ENCODE assay signal across 13 cellular contexts in the genomic region with DNA sequence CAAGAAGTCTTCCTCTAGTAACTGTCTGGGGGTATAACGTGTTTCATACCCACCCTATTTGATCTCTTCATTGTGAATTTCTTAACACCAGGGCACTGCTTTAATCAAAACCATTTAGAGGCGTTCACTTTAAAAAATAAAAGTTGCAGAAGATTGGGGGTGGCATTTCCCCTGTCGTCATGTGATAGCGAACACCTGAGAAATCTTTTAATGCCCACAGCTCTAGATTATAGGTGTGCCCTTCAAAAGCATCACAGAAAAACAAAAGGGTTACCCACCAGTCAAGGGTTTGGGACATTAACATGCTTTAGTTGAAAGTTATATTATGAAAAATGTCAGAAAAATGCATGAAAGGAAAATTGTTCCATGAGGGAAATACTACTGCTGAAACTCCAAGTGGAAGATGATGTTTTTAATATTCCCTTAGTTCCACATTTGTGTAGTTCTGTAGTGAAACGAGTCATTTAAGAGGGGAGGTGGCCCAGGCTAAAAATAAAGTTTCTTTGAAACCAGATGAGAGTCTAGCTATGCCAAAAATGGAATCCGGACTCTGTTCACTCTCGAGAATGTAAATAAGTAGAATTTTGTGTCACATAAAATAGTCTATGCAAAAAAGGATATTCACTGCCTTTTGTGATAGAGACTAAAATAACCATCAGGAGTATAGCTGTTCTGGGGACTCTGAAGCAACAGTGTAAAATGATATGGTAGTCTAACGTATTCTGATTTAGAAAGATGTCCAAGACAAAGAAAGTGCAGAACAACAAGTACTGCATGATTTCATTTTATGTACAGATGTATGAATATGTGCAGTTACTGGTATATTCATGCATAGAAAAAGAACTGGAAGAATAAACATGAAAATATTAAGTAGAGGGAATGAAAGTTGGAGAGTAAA. TPM values are rescaled to one million over a fixed set of nuclear protein-coding genes. Genes with fewer than 3 reads are reported as not detected.
DNase-seq lines count a peak whose midpoint lies in the region; ATAC-seq, FAIRE-seq and TF ChIP-seq lines count a peak whose summit lies in the region.
"Had no signal": no experiment of that assay in that cellular context is flagged by ENCODE, and none has a peak within 500 bp of the region (broad histone marks: within the 10 kb centered on the region; RNA-seq: fewer than 3 reads in every experiment).

No MANE protein-coding gene starts in this region.

- no peak overlapping the region for H3K27ac ChIP-seq in mesenchymal stem cell (ENCODE audit: low read length, poor library complexity, severe bottlenecking)
- H3K27ac ChIP-seq: thoracic aorta had no signal

- no peak overlapping the region for H4K91ac ChIP-seq in mesenchymal stem cell (ENCODE audit: low read length)

- intact Hi-C loops in CD14-positive monocyte (cut with micrococcal nuclease), result no loop called here

- no peak overlapping the region for H2BK120ac ChIP-seq in mesenchymal stem cell (ENCODE audit: low read depth, low read length)

- H3K23ac ChIP-seq in mesenchymal stem cell (ENCODE audit: low read length in 2 of 2), result no peak overlapping the region

- H3K4me1 ChIP-seq in mesenchymal stem cell (ENCODE audit: control insufficient read depth, insufficient read depth, low read depth, low read length), result no peaks in the 10 kb centered on the region

- no peak overlapping the region for H4K8ac ChIP-seq in mesenchymal stem cell (ENCODE audit: low read length)

- H3K18ac ChIP-seq in mesenchymal stem cell (ENCODE audit: low read depth in 1 of 2, low read length in 2 of 2), result no peak overlapping the region

- TF ChIP-seq CTCF in CD14-positive monocyte (IDR thresholded peaks at IDR 0.05), result no peak
- no peak for TF ChIP-seq CTCF in nephron progenitor cell (IDR thresholded peaks at IDR 0.05)

- no peak overlapping the region for H2BK12ac ChIP-seq in mesenchymal stem cell (ENCODE audit: low read length in 2 of 2)

- H3K79me1 ChIP-seq in mesenchymal stem cell (replicated peaks; ENCODE audit: low read length, poor library complexity, severe bottlenecking), result peaks cover 18% of the 10 kb centered on the region

- H3K4ac ChIP-seq in mesenchymal stem cell (ENCODE audit: low read depth in 1 of 2, low read length in 2 of 2), result no peak overlapping the region

- peak overlapping the region; percentile 29 for H3K9ac ChIP-seq in mesenchymal stem cell (ENCODE audit: low read length)

- H3K27me3 Mint-ChIP-seq in CD14-positive monocyte (ENCODE audit: low read depth in 3 of 3) (peaks cover 0 to 2% (median 0%) of the 10 kb centered on the region in 3 donors), nephron progenitor cell (ENCODE audit: low read depth, poor library complexity) (no peaks in the 10 kb centered on the region)
- H3K27me3 Mint-ChIP-seq: activated CD4-positive, alpha-beta T cell treated with anti-CD3 and anti-CD28 coated beads for 36 hours had no signal

- peak; percentile 71 for FAIRE-seq in GM18507 (lab: Jason Lieb, UNC)

- H2AK5ac ChIP-seq in mesenchymal stem cell (ENCODE audit: low read length, severe bottlenecking), result no peak overlapping the region

- H3K27me3 ChIP-seq in mesenchymal stem cell (ENCODE audit: control insufficient read depth in 1 of 2, insufficient read depth in 1 of 2, low read length in 2 of 2), result no peaks in the 10 kb centered on the region

- no peak overlapping the region for H3K4me3 ChIP-seq in mesenchymal stem cell (ENCODE audit: insufficient read depth in 1 of 2, low read depth in 1 of 2, low read length in 2 of 2)
- H3K4me3 ChIP-seq: thoracic aorta had no signal

- H3K36me3 Mint-ChIP-seq in CD14-positive monocyte (peaks cover 60 to 67% of the 10 kb centered on the region in 2 donors), nephron progenitor cell (ENCODE audit: low read depth) (peaks cover 10% of the 10 kb centered on the region)

- H2BK5ac ChIP-seq in mesenchymal stem cell (ENCODE audit: low read depth, low read length, poor library complexity, severe bottlenecking), result no peak overlapping the region

- no peak for DNase-seq in GM18507 (ENCODE audit: extremely low spot score, insufficient read length, low read depth)
- DNase-seq in mesenchymal stem cell, result no peak
- no peak for DNase-seq in CD14-positive monocyte (ENCODE audit: low spot score)
- DNase-seq in NCI-H146 treated with DMSO at 0.1 percent for 48 hours (lab: John Stamatoyannopoulos, UW; ENCODE audit: unreplicated experiment), result no peak
- DNase-seq in amniotic stem cell (lab: John Stamatoyannopoulos, UW), result no peak
- no peak for DNase-seq in nephron progenitor cell
- DNase-seq: activated CD4-positive, alpha-beta T cell treated with anti-CD3 and anti-CD28 coated beads for 36 hours; amygdala; CD8-positive, alpha-beta T cell; erythroblast had no signal

- H3K4me1 Mint-ChIP-seq in CD14-positive monocyte (peaks cover 13% of the 10 kb centered on the region), nephron progenitor cell (no peaks in the 10 kb centered on the region)
- H3K4me1 Mint-ChIP-seq: activated CD4-positive, alpha-beta T cell treated with anti-CD3 and anti-CD28 coated beads for 36 hours had no signal

- H2AFZ ChIP-seq in mesenchymal stem cell (ENCODE audit: low read depth, low read length), result no peak overlapping the region

- no peaks in the 10 kb centered on the region for H3K9me3 ChIP-seq in mesenchymal stem cell (ENCODE audit: control insufficient read depth, low read length)
- H3K9me3 ChIP-seq: thoracic aorta had no signal

- H2BK15ac ChIP-seq in mesenchymal stem cell (ENCODE audit: low read depth, poor library complexity, severe bottlenecking), result no peak overlapping the region

- peaks cover 4 to 58% of the 10 kb centered on the region in 2 experiments for H3K36me3 ChIP-seq in mesenchymal stem cell (ENCODE audit: control insufficient read depth in 1 of 2, insufficient read depth in 2 of 2, low read depth in 1 of 2, low read length in 2 of 2)
- H3K36me3 ChIP-seq: thoracic aorta had no signal

- no peaks in the 10 kb centered on the region for H3K9me3 Mint-ChIP-seq in CD14-positive monocyte
- no peaks in the 10 kb centered on the region for H3K9me3 Mint-ChIP-seq in nephron progenitor cell
- H3K9me3 Mint-ChIP-seq: CD8-positive, alpha-beta T cell had no signal

- H3K4me3 Mint-ChIP-seq in CD14-positive monocyte, result no peak overlapping the region
- H3K4me3 Mint-ChIP-seq in nephron progenitor cell, result no peak overlapping the region
- H3K4me3 Mint-ChIP-seq: activated CD4-positive, alpha-beta T cell treated with anti-CD3 and anti-CD28 coated beads for 36 hours; CD8-positive, alpha-beta T cell had no signal

- H3K14ac ChIP-seq in mesenchymal stem cell (ENCODE audit: low read length in 2 of 2), result no peak overlapping the region

- H3K27ac Mint-ChIP-seq in CD14-positive monocyte, result peak overlapping the region in 1 of 7 donors; percentile 29
- H3K27ac Mint-ChIP-seq in nephron progenitor cell, result no peak overlapping the region
- H3K27ac Mint-ChIP-seq: activated CD4-positive, alpha-beta T cell treated with anti-CD3 and anti-CD28 coated beads for 36 hours had no signal

- ATAC-seq in GM21526 (IDR thresholded peaks at IDR 0.05; ENCODE audit: low FRiP score, unreplicated experiment) (peak; percentile 66), HG03439 (IDR thresholded peaks at IDR 0.05; ENCODE audit: unreplicated experiment) (peak; percentile 50)
- ATAC-seq: activated CD4-positive, alpha-beta T cell treated with anti-CD3 and anti-CD28 coated beads for 36 hours; CD8-positive, alpha-beta T cell had no signal

- no peak overlapping the region for H3K4me2 ChIP-seq in mesenchymal stem cell (ENCODE audit: low read length, poor library complexity, severe bottlenecking)

- 81% methylated on average over 6 of the region's 8 CpGs for WGBS in mesenchymal stem cell

RNA-seq across cellular contexts. Expression of a gene that starts 32.3 kb away (rescaled TPM):
- polyA plus RNA-seq in mesenchymal stem cell (2013, experiment 1 of 2), result 2.4 TPM
- polyA plus RNA-seq in mesenchymal stem cell (2013, experiment 2 of 2), result 2.2 TPM
- 1 to 10 TPM; 3.7 to 4.0 TPM for polyA plus RNA-seq in CD14-positive monocyte

RNA-seq across cellular contexts. Expression of a gene that starts 32.4 kb away (rescaled TPM):
- polyA plus RNA-seq in mesenchymal stem cell (2013, experiment 1 of 2), result 174 TPM
- 178 TPM for polyA plus RNA-seq in mesenchymal stem cell (2013, experiment 2 of 2)
- 10 to 100 TPM; 13.9 to 14.1 TPM for polyA plus RNA-seq in CD14-positive monocyte

RNA-seq across cellular contexts. Expression of a gene that starts 42.1 kb away (rescaled TPM):
- polyA plus RNA-seq in mesenchymal stem cell (2013, experiment 1 of 2), result 21.3 TPM
- 21.4 TPM for polyA plus RNA-seq in mesenchymal stem cell (2013, experiment 2 of 2)
- polyA plus RNA-seq in CD14-positive monocyte, result 10 to 100 TPM; 33.2 to 36.0 TPM

RNA-seq across cellular contexts. Expression of a gene that starts 42.3 kb away (rescaled TPM):
- polyA plus RNA-seq in mesenchymal stem cell (2013, experiment 1 of 2), result 8.3 TPM
- polyA plus RNA-seq in mesenchymal stem cell (2013, experiment 2 of 2), result 8.5 TPM
- polyA plus RNA-seq in CD14-positive monocyte, result 10 to 100 TPM; 16.4 to 16.5 TPM
